In the genomic region with DNA sequence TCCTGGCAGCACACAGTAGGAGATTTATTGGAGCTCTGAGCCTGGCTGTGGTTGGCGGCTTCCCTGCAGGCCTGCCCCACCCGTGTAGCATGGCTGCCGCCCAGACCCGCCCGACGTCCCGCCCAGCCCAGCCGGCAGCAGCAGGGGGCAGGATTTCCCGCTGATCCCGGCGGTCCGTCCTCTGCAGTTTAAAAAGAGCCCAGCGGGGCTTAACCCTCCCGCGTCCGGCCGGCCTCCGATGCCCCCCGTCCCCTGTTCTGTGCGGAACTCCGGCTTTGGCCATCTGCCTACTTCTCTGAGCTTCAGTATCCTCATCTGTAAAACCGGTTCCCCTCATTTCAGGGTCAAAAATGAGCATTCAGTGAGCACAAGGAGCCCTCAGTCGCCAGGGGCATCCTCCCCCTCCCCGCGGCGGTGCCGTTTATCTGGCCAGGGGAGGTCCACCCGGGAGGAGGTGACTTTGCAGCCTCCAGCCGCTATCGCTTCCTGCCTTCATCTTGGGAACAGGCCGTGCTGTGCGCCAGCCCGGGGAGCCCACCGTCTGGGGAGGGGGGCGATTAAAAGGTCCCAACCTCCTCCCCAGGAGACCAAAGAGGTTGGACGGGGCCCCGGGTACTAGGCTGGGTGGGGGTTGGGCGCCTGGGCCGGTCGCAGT, we compare ENCODE assay signal across 8 cellular contexts. TPM values are rescaled to one million over a fixed set of nuclear protein-coding genes. Genes with fewer than 3 reads are reported as not detected.
DNase-seq lines count a peak whose midpoint lies in the region; ATAC-seq and TF ChIP-seq lines count a peak whose summit lies in the region.

A gene (plus strand): TSS at position 476 of the 655 bp plus-strand sequence. CDS start 1,456 bp downstream, outside the sequence.

- CTCF ChIA-PET in IMR-90 (lab: Yijun Ruan, JAX) = no interaction called here

- no peaks in the 10 kb centered on the region for H3K36me3 Mint-ChIP-seq in brain

- H3K9me1 ChIP-seq in IMR-90 (ENCODE audit: insufficient read depth, low read length) = peaks cover 9% of the 10 kb centered on the region; the same call in 1 of the 2 replicates

- peak within 1 kb of the TSS; percentile 89 for H3K4ac ChIP-seq in IMR-90 (ENCODE audit: low read depth, low read length)

- H3K14ac ChIP-seq in IMR-90 (replicated peaks; ENCODE audit: low read depth, low read length) = peak within 1 kb of the TSS; percentile 84

- H3K36me3 ChIP-seq in IMR-90 (ENCODE audit: control insufficient read depth, insufficient read depth, low read length) (peaks cover 4% of the 10 kb centered on the region), SK-N-MC (ENCODE audit: insufficient read depth, low read length) (no peaks in the 10 kb centered on the region)

- no peaks in the 10 kb centered on the region for H3K9me3 Mint-ChIP-seq in brain

- BruUV-seq in IMR-90 (replicated peaks; lab: Mats Ljungman, UMichigan) = no TSS peak

- no peaks in the 10 kb centered on the region for H3K27me3 ChIP-seq in IMR-90 (ENCODE audit: control insufficient read depth, insufficient read depth, low read length)

- peaks cover 42% of the 10 kb centered on the region for H3K4me1 Mint-ChIP-seq in brain

- peak within 1 kb of the TSS; percentile 88 for H3K4me2 ChIP-seq in IMR-90 (ENCODE audit: low read depth, low read length)

- peaks cover 8 to 41% of the 10 kb centered on the region in 2 experiments; a peak in 3 of 4 replicates for H3K79me1 ChIP-seq in IMR-90 (ENCODE audit: low read depth in 1 of 2, low read length in 2 of 2)

- H3K27ac Mint-ChIP-seq in brain = peak within 1 kb of the TSS; percentile 62 to 93 (median 83)

- peak within 1 kb of the TSS; percentile 87 for H2BK120ac ChIP-seq in IMR-90 (ENCODE audit: low read depth, low read length)

- peak within 1 kb of the TSS; percentile 94 for H4K5ac ChIP-seq in IMR-90 (ENCODE audit: low read depth, low read length)

- peak within 1 kb of the TSS; percentile 2; the same call in 1 of the 2 replicates for H2BK20ac ChIP-seq in IMR-90 (ENCODE audit: low read depth, low read length)

- H4K20me1 ChIP-seq in IMR-90 (ENCODE audit: insufficient read depth, low read length) = peaks cover 20% of the 10 kb centered on the region

- TF ChIP-seq CTCF in IMR-90 (conservative IDR thresholded peaks at IDR 0.05; ENCODE audit: low read depth, low read length) (peak; percentile 82), brain (conservative IDR thresholded peaks at IDR 0.05) (peak; percentile 64 to 67)

- no peaks in the 10 kb centered on the region for H3K9me3 ChIP-seq in IMR-90 (ENCODE audit: control insufficient read depth, insufficient read depth, low read length)
- H3K9me3 ChIP-seq in SK-N-MC (ENCODE audit: low read depth, low read length) = no peaks in the 10 kb centered on the region

- DNase-seq in DMS79 treated with DMSO at 0.1 percent for 48 hours (lab: John Stamatoyannopoulos, UW) (peak; percentile 44), IMR-90 (peak; percentile 73), SK-N-MC (ENCODE audit: low read depth, low spot score) (no peak), hypothalamus (lab: John Stamatoyannopoulos, UW) (peak in 41 of 51 donors; percentile 36 to 82 (median 68)), pulmonary artery endothelial cell (ENCODE audit: low read depth, low spot score) (no peak), cortex of kidney (lab: John Stamatoyannopoulos, UW) (no peak)

- peak; percentile 68 for TF ChIP-seq RAD21 in IMR-90 (IDR thresholded peaks at IDR 0.05; ENCODE audit: low read length)

- peak within 1 kb of the TSS; percentile 74 for H4K91ac ChIP-seq in IMR-90 (ENCODE audit: insufficient read depth, low read depth, low read length)

- dilution Hi-C loops in IMR-90 (cut with HindIII; ENCODE audit: low sequenced_read_pairs, unreplicated experiment) = no loop called here

- H2AFZ ChIP-seq in IMR-90 (replicated peaks; ENCODE audit: low read length, poor library complexity) = peak within 1 kb of the TSS; percentile 90

- H3K9ac ChIP-seq in IMR-90 (ENCODE audit: low read depth, low read length) (peak within 1 kb of the TSS; percentile 78), SK-N-MC (ENCODE audit: insufficient read length) (peak within 1 kb of the TSS; percentile 79)

- ATAC-seq in IMR-90 (ENCODE audit: low read depth) (peak; percentile 70), GM21423 (IDR thresholded peaks at IDR 0.05; ENCODE audit: unreplicated experiment) (no peak)

- peak within 1 kb of the TSS; percentile 67 for H3K4me3 ChIP-seq in IMR-90 (ENCODE audit: insufficient read depth, low read depth, low read length)
- H3K4me3 ChIP-seq in SK-N-MC = peak within 1 kb of the TSS; percentile 90

- peak within 1 kb of the TSS; percentile 13; the same call in 1 of the 3 replicates for H2BK15ac ChIP-seq in IMR-90 (ENCODE audit: low read depth, low read length)

- peak within 1 kb of the TSS; percentile 88 to 95 for H4K8ac ChIP-seq in IMR-90 (ENCODE audit: low read depth in 2 of 2, low read length in 2 of 2)

- peak within 1 kb of the TSS; percentile 77 for H2BK5ac ChIP-seq in IMR-90 (ENCODE audit: low read depth, low read length, poor library complexity, severe bottlenecking)

- peak within 1 kb of the TSS; percentile 88 to 96 (median 91) for H3K4me3 Mint-ChIP-seq in brain

- H3K56ac ChIP-seq in IMR-90 (ENCODE audit: extremely low read depth, insufficient read depth, low read length) = peak within 1 kb of the TSS; percentile 76

- POLR2A ChIA-PET in IMR-90 (lab: Charles Lee; ENCODE audit: unreplicated experiment) = no interaction called here

- peaks cover 17% of the 10 kb centered on the region for H3K4me1 ChIP-seq in IMR-90 (ENCODE audit: control insufficient read depth, insufficient read depth, low read length)

- 0 out of 2 replicates have a peak, but pooled peaks have one; percentile 11 for TF ChIP-seq POLR2A in IMR-90 (IDR thresholded peaks at IDR 0.05; ENCODE audit: low read depth, low read length)

- intact Hi-C loops in IMR-90 (cut with micrococcal nuclease) = loop anchor here (1.0 kb wide), 1 partner anchor 53 kb away; no protein-coding TSS in a partner anchor

- peak within 1 kb of the TSS; percentile 95 for H3K23ac ChIP-seq in IMR-90 (ENCODE audit: low read depth, low read length)

- H2AK5ac ChIP-seq in IMR-90 (ENCODE audit: low read depth, low read length) = peak within 1 kb of the TSS; percentile 76

- peaks cover 4% of the 10 kb centered on the region for H3K27me3 Mint-ChIP-seq in brain

- H2AK9ac ChIP-seq in IMR-90 (replicated peaks; ENCODE audit: low read depth, low read length, poor library complexity) = peak within 1 kb of the TSS; percentile 99

- peak within 1 kb of the TSS; percentile 56 for H3K18ac ChIP-seq in IMR-90 (ENCODE audit: low read depth, low read length)

- H3K27ac ChIP-seq in IMR-90 (ENCODE audit: insufficient read depth, low read length) (peak within 1 kb of the TSS; percentile 74), SK-N-MC (peak within 1 kb of the TSS; percentile 80)

- 1% methylated on average over 21 of the region's 40 CpGs; no CpG with 5 or more reads in 1 of the 2 experiments for WGBS in IMR-90 (ENCODE audit: extremely low coverage in 2 of 2, insufficient read length in 1 of 2), 2 experiments

- in situ Hi-C loops in IMR-90 (cut with MboI; ENCODE audit: low sequenced_read_pairs) = no loop called here

TF ChIP-seq in IMR-90, 13 proteins besides CTCF, POLR2A, EP300 and RAD21:
- TF ChIP-seq, protein P1, sequence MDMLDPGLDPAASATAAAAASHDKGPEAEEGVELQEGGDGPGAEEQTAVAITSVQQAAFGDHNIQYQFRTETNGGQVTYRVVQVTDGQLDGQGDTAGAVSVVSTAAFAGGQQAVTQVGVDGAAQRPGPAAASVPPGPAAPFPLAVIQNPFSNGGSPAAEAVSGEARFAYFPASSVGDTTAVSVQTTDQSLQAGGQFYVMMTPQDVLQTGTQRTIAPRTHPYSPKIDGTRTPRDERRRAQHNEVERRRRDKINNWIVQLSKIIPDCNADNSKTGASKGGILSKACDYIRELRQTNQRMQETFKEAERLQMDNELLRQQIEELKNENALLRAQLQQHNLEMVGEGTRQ (IDR thresholded peaks at IDR 0.05; ENCODE audit: low read depth, low read length) = no peak
- no peak for TF ChIP-seq RFX5 (IDR thresholded peaks at IDR 0.05; ENCODE audit: low read depth, low read length)
- TF ChIP-seq MAFK (IDR thresholded peaks at IDR 0.05; ENCODE audit: low read depth, low read length) = no peak
- no peak for TF ChIP-seq CHD1 (IDR thresholded peaks at IDR 0.05; ENCODE audit: low read depth, low read length)
- peak; percentile 59 for TF ChIP-seq SMC3 (IDR thresholded peaks at IDR 0.05; ENCODE audit: low read depth, low read length)
- TF ChIP-seq RCOR1 (IDR thresholded peaks at IDR 0.05; ENCODE audit: insufficient replicate concordance, low read length) = no peak
- no peak for TF ChIP-seq CEBPB (IDR thresholded peaks at IDR 0.05; ENCODE audit: low read depth, low read length)
- no peak for TF ChIP-seq FOS (IDR thresholded peaks at IDR 0.05; ENCODE audit: low read depth, low read length)
- no peak for TF ChIP-seq NFE2L2 (IDR thresholded peaks at IDR 0.05; ENCODE audit: low read depth, low read length)
- peak; percentile 78; the same call in 1 of the 2 replicates for TF ChIP-seq MAZ (IDR thresholded peaks at IDR 0.05; ENCODE audit: borderline replicate concordance, low read depth, low read length)
- 0 out of 2 replicates have a peak, but pooled peaks have one; percentile 23 for TF ChIP-seq MXI1 (IDR thresholded peaks at IDR 0.05; ENCODE audit: borderline replicate concordance, low read depth, low read length)
- TF ChIP-seq, protein P2, sequence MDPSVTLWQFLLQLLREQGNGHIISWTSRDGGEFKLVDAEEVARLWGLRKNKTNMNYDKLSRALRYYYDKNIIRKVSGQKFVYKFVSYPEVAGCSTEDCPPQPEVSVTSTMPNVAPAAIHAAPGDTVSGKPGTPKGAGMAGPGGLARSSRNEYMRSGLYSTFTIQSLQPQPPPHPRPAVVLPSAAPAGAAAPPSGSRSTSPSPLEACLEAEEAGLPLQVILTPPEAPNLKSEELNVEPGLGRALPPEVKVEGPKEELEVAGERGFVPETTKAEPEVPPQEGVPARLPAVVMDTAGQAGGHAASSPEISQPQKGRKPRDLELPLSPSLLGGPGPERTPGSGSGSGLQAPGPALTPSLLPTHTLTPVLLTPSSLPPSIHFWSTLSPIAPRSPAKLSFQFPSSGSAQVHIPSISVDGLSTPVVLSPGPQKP (IDR thresholded peaks at IDR 0.05; ENCODE audit: borderline replicate concordance, low read depth, low read length) = no peak
- TF ChIP-seq BHLHE40 (IDR thresholded peaks at IDR 0.05; ENCODE audit: low read depth, low read length) = no peak

RNA-seq across cellular contexts. Expression of the gene that starts here (rescaled TPM):
- total RNA-seq in IMR-90 (2012; rRNA removed) (1.4 TPM in 2 replicates), pulmonary artery endothelial cell (16.5 and 22.4 TPM in 2 replicates)
- polyA plus RNA-seq in IMR-90 (2012; rRNA removed) (15.6 and 22.5 TPM in 2 replicates), brain (ENCODE audit: insufficient read depth, low read depth, low replicate concordance) (20.4 TPM)
- polyA plus RNA-seq in IMR-90 (2012; cell fraction: cytosol; rRNA removed) = 24.1 and 32.2 TPM in 2 replicates
- polyA plus RNA-seq in IMR-90 (2012; cell fraction: nucleus; rRNA removed; ENCODE audit: low replicate concordance) = 20.1 and 69.5 TPM in 2 replicates

Comparison
In these comparisons a context has a peak if more than half of its experiments do, and no peak if none do; other contexts are left out.
1. DNase-seq: peak in DMS79 treated with DMSO at 0.1 percent for 48 hours (single experiment), IMR-90 (single experiment) and hypothalamus (41 of 51); none in SK-N-MC (single experiment), pulmonary artery endothelial cell (single experiment) and cortex of kidney (single experiment).